8 cellular contexts compared by ENCODE assay signal in genomic region chr17:38706625-38707298, GRCh38. TPM values are rescaled to one million over a fixed set of nuclear protein-coding genes. Genes with fewer than 3 reads are reported as not detected.
DNase-seq lines count a peak whose midpoint lies in the region; ATAC-seq and TF ChIP-seq lines count a peak whose summit lies in the region.

No MANE protein-coding gene starts in this region.

- H3K4me3 ChIP-seq in Panc1 (ENCODE audit: low read depth in 2 of 2, low read length in 2 of 2) (peak overlapping the region; percentile 67 to 79), mononuclear cell (ENCODE audit: low read length) (peak overlapping the region; percentile 61), tibial artery (peak overlapping the region; percentile 96 to 97)

- intact Hi-C loops in Panc1 (cut with micrococcal nuclease; ENCODE audit: unreplicated experiment) = no loop called here
- intact Hi-C loops in tibial artery (cut with DNase I; ENCODE audit: low total_unique reads) = no loop called here

- H3K9ac ChIP-seq in ES-I3 (ENCODE audit: low read depth, low read length) = peak overlapping the region; percentile 76; the same call in 1 of the 2 replicates

- H3K27me3 ChIP-seq in Panc1 (ENCODE audit: control insufficient read depth, insufficient read depth, low read length) (no peaks in the 10 kb centered on the region), mononuclear cell (ENCODE audit: insufficient read depth, low read length) (no peaks in the 10 kb centered on the region), tibial artery (no peaks in the 10 kb centered on the region)

- CTCF ChIA-PET in Panc1 (lab: Charles Lee) = no interaction called here

- ATAC-seq in Panc1 (no peak), GM21825 (IDR thresholded peaks at IDR 0.05; ENCODE audit: unreplicated experiment) (no peak)

- H3K36me3 ChIP-seq in ES-I3 (ENCODE audit: insufficient read depth, low read length) (no peaks in the 10 kb centered on the region), Panc1 (ENCODE audit: control insufficient read depth, insufficient read depth, low read length) (no peaks in the 10 kb centered on the region; the same call in 1 of the 2 replicates), tibial artery (peaks cover 15 to 46% (median 35%) of the 10 kb centered on the region in 3 donors)

- TF ChIP-seq CTCF in Panc1 (IDR thresholded peaks at IDR 0.05) = no peak
- no peak for TF ChIP-seq CTCF in tibial artery (IDR thresholded peaks at IDR 0.05)

- H3K9me3 ChIP-seq in ES-I3 (ENCODE audit: control insufficient read depth, insufficient read depth, low read length) (no peaks in the 10 kb centered on the region), Panc1 (ENCODE audit: control insufficient read depth, insufficient read depth, low read depth, low read length) (no peaks in the 10 kb centered on the region), mononuclear cell (ENCODE audit: low read depth, low read length) (no peaks in the 10 kb centered on the region), tibial artery (no peaks in the 10 kb centered on the region)

- DNase-seq in Panc1 (ENCODE audit: low read depth, low spot score) = no peak
- DNase-seq in caudate nucleus (lab: John Stamatoyannopoulos, UW) = peak in 2 of 61 donors; percentile 5 to 23
- DNase-seq in tibial artery = no peak
- no peak for DNase-seq in islet precursor cell
- DNase-seq in NCI-H82 (lab: John Stamatoyannopoulos, UW) = no peak

- H3K27ac ChIP-seq in Panc1 (ENCODE audit: low read length) = peak overlapping the region; percentile 66
- H3K27ac ChIP-seq in caudate nucleus (ENCODE audit: low read depth, low read length) = peak overlapping the region; percentile 77
- H3K27ac ChIP-seq in tibial artery = peak overlapping the region; percentile 94 to 96

- H3K4me1 ChIP-seq in ES-I3 (ENCODE audit: insufficient read depth, low read length) = peaks cover 6% of the 10 kb centered on the region; the same call in 1 of the 2 replicates
- no peaks in the 10 kb centered on the region; the same call in 1 of the 2 replicates for H3K4me1 ChIP-seq in Panc1 (ENCODE audit: control insufficient read depth, insufficient read depth, low read length)
- peaks cover 47% of the 10 kb centered on the region for H3K4me1 ChIP-seq in mononuclear cell (ENCODE audit: insufficient read depth, low read length)
- H3K4me1 ChIP-seq in tibial artery = peaks cover 3 to 34% (median 19%) of the 10 kb centered on the region in 4 donors

- POLR2A ChIA-PET in Panc1 (lab: Charles Lee) = interaction anchor here (0.6 kb wide), 1 partner anchor 194 kb away, joined by 3 read pairs; no protein-coding TSS in a partner anchor

- BruUV-seq in Panc1 (replicated peaks; lab: Mats Ljungman, UMichigan) = no TSS peak

- in situ Hi-C loops in Panc1 (cut with HindIII; ENCODE audit: low pct_unique_long_range_greater_than_20kb, low sequenced_read_pairs) = no loop called here

RNA-seq across cellular contexts. Expression of gene MLLT6, which starts 1.7 kb away (rescaled TPM):
- total RNA-seq in Panc1 (2021; ENCODE audit: unreplicated experiment) = 50.6 TPM
- polyA plus RNA-seq in Panc1 (2012; ENCODE audit: insufficient read length) = 38.4 TPM
- total RNA-seq in mononuclear cell = 95.9 TPM

RNA-seq across cellular contexts. Expression of gene CISD3, which starts 23.4 kb away (rescaled TPM):
- total RNA-seq in Panc1 (2021; ENCODE audit: unreplicated experiment) (45.0 TPM), mononuclear cell (1.8 TPM)
- 39.3 TPM for polyA plus RNA-seq in Panc1 (2012; ENCODE audit: insufficient read length)

RNA-seq across cellular contexts. Expression of gene EPOP, which starts 32.0 kb away (rescaled TPM):
- 19.9 TPM for total RNA-seq in Panc1 (2021; ENCODE audit: unreplicated experiment)
- polyA plus RNA-seq in Panc1 (2012; ENCODE audit: insufficient read length) = 10.3 TPM
- 0.63 TPM for total RNA-seq in mononuclear cell

RNA-seq across cellular contexts. Expression of gene PCGF2, which starts 41.4 kb away (rescaled TPM):
- total RNA-seq in Panc1 (2021; ENCODE audit: unreplicated experiment) (43.9 TPM), mononuclear cell (not detected)
- 64.8 TPM for polyA plus RNA-seq in Panc1 (2012; ENCODE audit: insufficient read length)

RNA-seq across cellular contexts. Expression of gene PSMB3, which starts 45.8 kb away (rescaled TPM):
- total RNA-seq in Panc1 (2021; ENCODE audit: unreplicated experiment) (233 TPM), mononuclear cell (95.5 TPM)
- polyA plus RNA-seq in Panc1 (2012; ENCODE audit: insufficient read length) = 236 TPM

Comparison
In these comparisons a context has a peak if more than half of its experiments do, and no peak if none do; other contexts are left out.
1. RNA of gene CISD3, which starts 23.4 kb away (total RNA-seq): 45.0 TPM in Panc1 (single experiment); 1.8 TPM in mononuclear cell (single experiment); every median in the first group is over 10 times any median in the second.
2. RNA of gene EPOP, which starts 32.0 kb away (total RNA-seq): 19.9 TPM in Panc1 (single experiment); 0.63 TPM in mononuclear cell (single experiment); every median in the first group is over 10 times any median in the second.
3. Peak in every context shown above with its lines, with median percentiles within 50 percentile points of each other: H3K27ac ChIP-seq and H3K4me3 ChIP-seq.